ENCODE assay signal across 9 cellular contexts in the genomic region with DNA sequence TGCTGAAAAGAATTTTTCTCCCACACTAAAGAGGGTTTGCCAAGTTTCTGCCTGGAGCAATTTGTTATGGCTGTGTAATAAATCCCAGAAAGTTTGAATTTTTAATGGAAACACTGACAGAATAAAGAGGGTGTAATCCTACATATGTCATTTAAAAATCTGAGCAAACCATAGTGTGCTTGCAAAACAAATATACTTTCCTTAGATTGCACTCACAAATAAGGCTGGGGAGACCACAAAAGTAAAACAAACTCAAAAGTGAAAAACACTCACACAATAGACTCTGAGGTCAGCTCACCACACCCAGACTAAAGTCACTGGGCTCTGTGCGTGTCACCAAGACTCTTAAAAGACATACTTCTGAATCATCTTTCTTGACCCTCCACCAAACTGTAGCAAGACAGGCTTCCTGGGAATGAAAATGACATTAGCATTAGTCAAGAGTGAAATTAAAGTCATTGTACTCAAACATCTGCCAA. TPM values are rescaled to one million over a fixed set of nuclear protein-coding genes. Genes with fewer than 3 reads are reported as not detected.
A peak's percentile ranks its signal among the peaks of the same experiment; 100 is the strongest.
DNase-seq lines count a peak whose midpoint lies in the region; ATAC-seq and TF ChIP-seq lines count a peak whose summit lies in the region.
"Had no signal": no experiment of that assay in that cellular context is flagged by ENCODE, and none has a peak within 500 bp of the region (broad histone marks: within the 10 kb centered on the region; RNA-seq: fewer than 3 reads in every experiment).

No MANE protein-coding gene starts in this region.

- no peaks in the 10 kb centered on the region for H3K9me3 Mint-ChIP-seq in activated CD4-positive, alpha-beta T cell treated with anti-CD3 and anti-CD28 coated beads for 36 hours (ENCODE audit: low read depth)
- no peaks in the 10 kb centered on the region for H3K9me3 Mint-ChIP-seq in chondrocyte (ENCODE audit: low read depth)
- no peaks in the 10 kb centered on the region for H3K9me3 Mint-ChIP-seq in stimulated activated naive B cell treated with anti-CD40 and anti-IgM and Interleukin-4, amounts not matched to agents 10 μg/mL and 1 μg/mL and 100 μg/mL, for 72 hours

- no peak overlapping the region for H3K4me3 Mint-ChIP-seq in activated CD4-positive, alpha-beta T cell treated with anti-CD3 and anti-CD28 coated beads for 36 hours
- H3K4me3 Mint-ChIP-seq in chondrocyte (ENCODE audit: unreplicated experiment): no peak overlapping the region
- H3K4me3 Mint-ChIP-seq in stimulated activated naive B cell treated with anti-CD40 and anti-IgM and Interleukin-4, amounts not matched to agents 10 μg/mL and 1 μg/mL and 100 μg/mL, for 72 hours: no peak overlapping the region

- H3K4me1 Mint-ChIP-seq in activated CD4-positive, alpha-beta T cell treated with anti-CD3 and anti-CD28 coated beads for 36 hours: peaks cover 74% of the 10 kb centered on the region
- peaks cover 78% of the 10 kb centered on the region for H3K4me1 Mint-ChIP-seq in chondrocyte (ENCODE audit: low read depth)
- H3K4me1 Mint-ChIP-seq in stimulated activated naive B cell treated with anti-CD40 and anti-IgM and Interleukin-4, amounts not matched to agents 10 μg/mL and 1 μg/mL and 100 μg/mL, for 72 hours: peaks cover 12 to 41% of the 10 kb centered on the region in 2 donors

- peak; percentile 60 for DNase-seq in activated CD4-positive, alpha-beta T cell treated with anti-CD3 and anti-CD28 coated beads for 36 hours
- DNase-seq in activated CD4-positive, alpha-beta T cell treated with anti-CD3 and anti-CD28 coated beads, Interleukin-2, amount 50 U/mL, for 1 hour: no peak
- DNase-seq in chondrocyte (ENCODE audit: low spot score): no peak
- peak; percentile 53 for DNase-seq in stimulated activated CD4-positive, alpha-beta T cell treated with anti-CD3 and anti-CD28 coated beads, Interleukin-1b, Interleukin-23, amount 100 ng/mL, for 48 hours
- DNase-seq in stimulated activated naive B cell treated with anti-CD40 and anti-IgM and Interleukin-4, amounts not matched to agents 10 μg/mL and 1 μg/mL and 100 μg/mL, for 72 hours: no peak
- DNase-seq: cerebellar nuclear complex had no signal

- TF ChIP-seq CTCF in chondrocyte (IDR thresholded peaks at IDR 0.05): no peak

- CTCF ChIA-PET in activated CD4-positive, alpha-beta T cell treated with anti-CD3 and anti-CD28 coated beads for 36 hours (lab: Charles Lee): interaction anchor here (0.9 to 5.8 kb wide), 4 partner anchors 69 to 352 kb away, joined by 3 to 53 read pairs (median 19); no protein-coding TSS in a partner anchor

- POLR2A ChIA-PET in activated CD4-positive, alpha-beta T cell treated with anti-CD3 and anti-CD28 coated beads for 36 hours (lab: Charles Lee): no interaction called here

- intact Hi-C loops in activated CD4-positive, alpha-beta T cell treated with anti-CD3 and anti-CD28 coated beads for 36 hours (cut with DNase I, micrococcal nuclease): loop anchor here (1.0 to 5.0 kb wide), 2 partner anchors 52 to 71 kb away; no protein-coding TSS in a partner anchor

- H3K27ac Mint-ChIP-seq in activated CD4-positive, alpha-beta T cell treated with anti-CD3 and anti-CD28 coated beads for 36 hours: peak overlapping the region; percentile 55
- H3K27ac Mint-ChIP-seq in chondrocyte (ENCODE audit: unreplicated experiment): peak overlapping the region; percentile 84
- no peak overlapping the region for H3K27ac Mint-ChIP-seq in stimulated activated naive B cell treated with anti-CD40 and anti-IgM and Interleukin-4, amounts not matched to agents 10 μg/mL and 1 μg/mL and 100 μg/mL, for 72 hours

- H3K36me3 Mint-ChIP-seq in activated CD4-positive, alpha-beta T cell treated with anti-CD3 and anti-CD28 coated beads for 36 hours (ENCODE audit: low read depth): no peaks in the 10 kb centered on the region
- no peaks in the 10 kb centered on the region for H3K36me3 Mint-ChIP-seq in chondrocyte (ENCODE audit: low read depth)
- peaks cover 10 to 11% of the 10 kb centered on the region in 2 donors for H3K36me3 Mint-ChIP-seq in stimulated activated naive B cell treated with anti-CD40 and anti-IgM and Interleukin-4, amounts not matched to agents 10 μg/mL and 1 μg/mL and 100 μg/mL, for 72 hours

- ATAC-seq in activated CD4-positive, alpha-beta T cell treated with anti-CD3 and anti-CD28 coated beads for 36 hours: peak; percentile 7
- no peak for ATAC-seq in stimulated activated naive B cell treated with anti-CD40 and anti-IgM and Interleukin-4, amounts not matched to agents 10 μg/mL and 1 μg/mL and 100 μg/mL, for 72 hours (replicated peaks)
- no peak for ATAC-seq in GM19328 (IDR thresholded peaks at IDR 0.05; ENCODE audit: unreplicated experiment)
- ATAC-seq in HG03196 (IDR thresholded peaks at IDR 0.05; ENCODE audit: unreplicated experiment): no peak

- H3K27me3 Mint-ChIP-seq in activated CD4-positive, alpha-beta T cell treated with anti-CD3 and anti-CD28 coated beads for 36 hours: no peaks in the 10 kb centered on the region
- H3K27me3 Mint-ChIP-seq in chondrocyte (ENCODE audit: low read depth): no peaks in the 10 kb centered on the region
- H3K27me3 Mint-ChIP-seq in stimulated activated naive B cell treated with anti-CD40 and anti-IgM and Interleukin-4, amounts not matched to agents 10 μg/mL and 1 μg/mL and 100 μg/mL, for 72 hours: peaks cover 0 to 4% of the 10 kb centered on the region in 2 donors

TF ChIP-seq in PFSK-1, 5 proteins besides CTCF, POLR2A, EP300 and RAD21:
- TF ChIP-seq SIN3A (IDR thresholded peaks at IDR 0.05; ENCODE audit: borderline replicate concordance, insufficient read depth, low read length) (peak; percentile 42; the same call in 1 of the 2 replicates), POLR2AphosphoS5 (IDR thresholded peaks at IDR 0.05; ENCODE audit: low read depth, low read length) (no peak), TAF1 (IDR thresholded peaks at IDR 0.05; ENCODE audit: borderline replicate concordance, insufficient read depth, low read length) (no peak), REST (IDR thresholded peaks at IDR 0.05; ENCODE audit: insufficient read depth in 1 of 2, low read depth in 2 of 2, low read length in 2 of 2) (no peak), FOXP2 (optimal IDR thresholded peaks at IDR 0.05; ENCODE audit: borderline replicate concordance, extremely low read depth, extremely low read length, insufficient read depth) (no peak)

RNA-seq across cellular contexts. Expression of gene ATXN1, which starts 4.8 kb away (rescaled TPM):
- total RNA-seq in activated CD4-positive, alpha-beta T cell treated with anti-CD3 and anti-CD28 coated beads for 36 hours: 10 to 100 TPM; 19.8 to 22.8 TPM
- 50.9 TPM for polyA plus RNA-seq in PFSK-1 (2012; ENCODE audit: insufficient read length, low read depth)
- total RNA-seq in chondrocyte: 59.6 to 65.0 TPM (median 64.5 TPM) in 3 replicates

Comparison
In these comparisons a context has a peak if more than half of its experiments do, and no peak if none do; other contexts are left out.
1. DNase-seq: peak in activated CD4-positive, alpha-beta T cell treated with anti-CD3 and anti-CD28 coated beads for 36 hours (single experiment) and stimulated activated CD4-positive, alpha-beta T cell treated with anti-CD3 and anti-CD28 coated beads, Interleukin-1b, Interleukin-23, amount 100 ng/mL, for 48 hours (single experiment); none in activated CD4-positive, alpha-beta T cell treated with anti-CD3 and anti-CD28 coated beads, Interleukin-2, amount 50 U/mL, for 1 hour (single experiment), chondrocyte (single experiment) and stimulated activated naive B cell treated with anti-CD40 and anti-IgM and Interleukin-4, amounts not matched to agents 10 μg/mL and 1 μg/mL and 100 μg/mL, for 72 hours (single experiment).